ENCODE assay signal across 10 cellular contexts in the genomic region with DNA sequence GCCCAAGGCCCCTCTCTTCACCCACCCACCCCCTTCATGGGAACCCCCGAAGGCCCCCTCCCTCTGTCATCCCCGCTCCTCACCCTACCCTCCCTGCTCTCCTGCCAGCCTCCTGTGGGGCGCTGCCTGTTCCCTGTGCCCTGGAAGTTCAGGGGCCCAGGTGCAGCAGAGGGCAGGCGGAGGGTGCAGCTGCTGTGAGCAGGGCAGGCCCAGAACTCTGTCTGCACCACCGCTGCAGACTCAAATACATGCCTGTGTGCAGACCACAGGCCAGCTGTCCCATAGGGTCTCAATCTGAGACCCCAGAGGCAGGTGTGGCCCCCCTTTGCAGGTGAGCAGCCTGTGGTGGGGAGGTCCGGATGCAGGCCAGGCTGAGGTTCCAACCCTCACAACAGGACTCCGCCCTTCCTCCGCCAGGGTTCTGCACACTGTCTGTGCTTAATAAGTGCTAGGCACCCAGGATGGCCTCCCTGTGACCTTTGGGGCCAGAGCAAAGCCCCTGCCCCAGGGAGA.
A peak's percentile ranks its signal among the peaks of the same experiment; 100 is the strongest.
DNase-seq lines count a peak whose midpoint lies in the region; ATAC-seq lines count a peak whose summit lies in the region.
"Had no signal": no experiment of that assay in that cellular context is flagged by ENCODE, and none has a peak within 500 bp of the region (broad histone marks: within the 10 kb centered on the region; RNA-seq: fewer than 3 reads in every experiment).

No MANE protein-coding gene starts in this region.

- no peaks in the 10 kb centered on the region for H3K9me3 Mint-ChIP-seq in CD8-positive, alpha-beta memory T cell
- H3K9me3 Mint-ChIP-seq in T-helper 2 cell treated with Interferon-gamma antibody and Interleukin-4, amounts not matched to agents 5 μg/mL and 100 μg/mL, for 36 hours, result no peaks in the 10 kb centered on the region
- no peaks in the 10 kb centered on the region for H3K9me3 Mint-ChIP-seq in effector memory CD8-positive, alpha-beta T cell

- H3K23ac ChIP-seq in neuronal stem cell (ENCODE audit: low read depth, low read length, poor library complexity), result peak overlapping the region; percentile 44

- peak overlapping the region; percentile 49 for H2BK120ac ChIP-seq in neuronal stem cell (ENCODE audit: low read depth, low read length)

- no CpG with 5 or more reads among the region's 8 CpGs for WGBS in neuronal stem cell (ENCODE audit: extremely low coverage in 2 of 2, insufficient read length in 2 of 2, insufficient replicate concordance in 1 of 2), 2 donors

- peak overlapping the region; percentile 70 for H4K91ac ChIP-seq in neuronal stem cell (ENCODE audit: low read depth, low read length, poor library complexity)

- H4K8ac ChIP-seq in neuronal stem cell (ENCODE audit: low read depth, low read length), result peak overlapping the region; percentile 89

- peak overlapping the region; percentile 98 for H2AK5ac ChIP-seq in neuronal stem cell (ENCODE audit: low read depth, low read length)

- H3K4me2 ChIP-seq in neuronal stem cell (ENCODE audit: insufficient read depth, low read length, poor library complexity, severe bottlenecking), result no peak overlapping the region

- peak overlapping the region; percentile 89 for H2AFZ ChIP-seq in neuronal stem cell (ENCODE audit: low read length)

- no peaks in the 10 kb centered on the region for H3K9me3 ChIP-seq in CD8-positive, alpha-beta memory T cell (ENCODE audit: low read length)
- H3K9me3 ChIP-seq in neuronal stem cell (replicated peaks in 1 of 2; ENCODE audit: control insufficient read depth in 2 of 2, insufficient read depth in 1 of 2, low read depth in 1 of 2, low read length in 2 of 2), result peaks cover 0 to 2% of the 10 kb centered on the region in 2 donors

- H3K18ac ChIP-seq in neuronal stem cell (ENCODE audit: low read length), result no peak overlapping the region

- peak overlapping the region; percentile 90 for H2BK15ac ChIP-seq in neuronal stem cell (ENCODE audit: low read length)

- peak overlapping the region; percentile 62 for H2BK5ac ChIP-seq in neuronal stem cell (ENCODE audit: low read length)

- peak overlapping the region; percentile 47 to 81 (median 74) for H3K4me3 Mint-ChIP-seq in CD8-positive, alpha-beta memory T cell
- peak overlapping the region; percentile 65 for H3K4me3 Mint-ChIP-seq in T-helper 2 cell treated with Interferon-gamma antibody and Interleukin-4, amounts not matched to agents 5 μg/mL and 100 μg/mL, for 36 hours
- H3K4me3 Mint-ChIP-seq in effector memory CD8-positive, alpha-beta T cell, result peak overlapping the region; percentile 64 to 79

- peaks cover 16 to 46% (median 26%) of the 10 kb centered on the region in 3 donors for H3K4me1 Mint-ChIP-seq in CD8-positive, alpha-beta memory T cell
- H3K4me1 Mint-ChIP-seq in T-helper 2 cell treated with Interferon-gamma antibody and Interleukin-4, amounts not matched to agents 5 μg/mL and 100 μg/mL, for 36 hours (ENCODE audit: low read depth), result peaks cover 4% of the 10 kb centered on the region
- H3K4me1 Mint-ChIP-seq in effector memory CD8-positive, alpha-beta T cell (ENCODE audit: low read depth in 2 of 2), result peaks cover 17 to 23% of the 10 kb centered on the region in 2 donors

- POLR2A ChIA-PET in CD8-positive, alpha-beta memory T cell (lab: Charles Lee), result no interaction called here

- H3K4me3 ChIP-seq in CD8-positive, alpha-beta memory T cell (ENCODE audit: low read length), result peak overlapping the region; percentile 59
- H3K4me3 ChIP-seq in neuronal stem cell (ENCODE audit: low read length in 2 of 2), result no peak overlapping the region

- no peaks in the 10 kb centered on the region for H3K36me3 ChIP-seq in CD8-positive, alpha-beta memory T cell (ENCODE audit: insufficient read depth, low read length)
- H3K36me3 ChIP-seq in neuronal stem cell (replicated peaks in 1 of 2; ENCODE audit: control insufficient read depth in 2 of 2, insufficient read depth in 2 of 2, low read length in 2 of 2), result no peaks in the 10 kb centered on the region

- no peak overlapping the region for H3K27ac ChIP-seq in CD8-positive, alpha-beta memory T cell (ENCODE audit: low read depth, low read length)
- no peak overlapping the region for H3K27ac ChIP-seq in neuronal stem cell (replicated peaks; ENCODE audit: low read length)

- peak overlapping the region; percentile 71 for H3K14ac ChIP-seq in neuronal stem cell (ENCODE audit: low read length)

- H3K27ac Mint-ChIP-seq in CD8-positive, alpha-beta memory T cell, result peak overlapping the region; percentile 56 to 89 (median 88)
- peak overlapping the region; percentile 60 for H3K27ac Mint-ChIP-seq in T-helper 2 cell treated with Interferon-gamma antibody and Interleukin-4, amounts not matched to agents 5 μg/mL and 100 μg/mL, for 36 hours
- H3K27ac Mint-ChIP-seq in effector memory CD8-positive, alpha-beta T cell, result peak overlapping the region; percentile 78 to 87

- peak; percentile 75 for ATAC-seq in effector memory CD8-positive, alpha-beta T cell (replicated peaks)
- no peak for ATAC-seq in GM21367 (IDR thresholded peaks at IDR 0.05; ENCODE audit: unreplicated experiment)

- H2BK12ac ChIP-seq in neuronal stem cell (ENCODE audit: low read length), result peak overlapping the region; percentile 87

- DNase-seq in CD8-positive, alpha-beta memory T cell, result peak in 4 of 5 donors; percentile 6 to 56 (median 28)
- no peak for DNase-seq in T-helper 2 cell treated with Interferon-gamma antibody and Interleukin-4, amounts not matched to agents 5 μg/mL and 100 μg/mL, for 36 hours (ENCODE audit: low spot score)
- DNase-seq in effector memory CD8-positive, alpha-beta T cell, result peak in 2 of 3 experiments; percentile 21 to 23
- DNase-seq in neuronal stem cell (ENCODE audit: low spot score) (no peak), NCI-H446 (lab: John Stamatoyannopoulos, UW) (no peak), HPDE6-E6E7 (ENCODE audit: extremely low spot score) (no peak), globus pallidus (ENCODE audit: low spot score) (no peak)
- DNase-seq: DMS 273 treated with DMSO at 0.1 percent for 48 hours, SHP77 had no signal

- H3K27me3 ChIP-seq in CD8-positive, alpha-beta memory T cell (ENCODE audit: insufficient read depth, low read length, poor library complexity, severe bottlenecking), result no peaks in the 10 kb centered on the region
- no peaks in the 10 kb centered on the region for H3K27me3 ChIP-seq in neuronal stem cell (ENCODE audit: control insufficient read depth in 3 of 3, insufficient read depth in 3 of 3, low read depth in 1 of 3, low read length in 3 of 3)

- H3K4me1 ChIP-seq in CD8-positive, alpha-beta memory T cell (ENCODE audit: insufficient read depth, low read length), result peaks cover 36% of the 10 kb centered on the region
- H3K4me1 ChIP-seq in neuronal stem cell (ENCODE audit: control insufficient read depth in 2 of 2, insufficient read depth in 1 of 2, low read depth in 1 of 2, low read length in 2 of 2), result peaks cover 13 to 27% of the 10 kb centered on the region in 2 donors

- H3K9ac ChIP-seq in neuronal stem cell (ENCODE audit: low read depth, low read length, poor library complexity), result no peak overlapping the region

- peak overlapping the region; percentile 89 for H3K4ac ChIP-seq in neuronal stem cell (ENCODE audit: low read length)

- H3K79me1 ChIP-seq in neuronal stem cell (ENCODE audit: low read depth, low read length), result no peaks in the 10 kb centered on the region

- CTCF ChIA-PET in CD8-positive, alpha-beta memory T cell (lab: Charles Lee), result interaction anchor here (1.5 to 1.9 kb wide), 2 partner anchors 122 to 123 kb away, joined by 3 to 7 read pairs; no protein-coding TSS in a partner anchor

- H3K36me3 Mint-ChIP-seq in CD8-positive, alpha-beta memory T cell, result no peaks in the 10 kb centered on the region
- no peaks in the 10 kb centered on the region for H3K36me3 Mint-ChIP-seq in T-helper 2 cell treated with Interferon-gamma antibody and Interleukin-4, amounts not matched to agents 5 μg/mL and 100 μg/mL, for 36 hours (ENCODE audit: low read depth)
- H3K36me3 Mint-ChIP-seq in effector memory CD8-positive, alpha-beta T cell (ENCODE audit: insufficient read depth), result no peaks in the 10 kb centered on the region

- no peaks in the 10 kb centered on the region for H3K27me3 Mint-ChIP-seq in CD8-positive, alpha-beta memory T cell
- peaks cover 6% of the 10 kb centered on the region for H3K27me3 Mint-ChIP-seq in T-helper 2 cell treated with Interferon-gamma antibody and Interleukin-4, amounts not matched to agents 5 μg/mL and 100 μg/mL, for 36 hours (ENCODE audit: low read depth)
- H3K27me3 Mint-ChIP-seq in effector memory CD8-positive, alpha-beta T cell, result no peaks in the 10 kb centered on the region

Comparison
In these comparisons a context has a peak if more than half of its experiments do, and no peak if none do; other contexts are left out.
1. DNase-seq: peak in CD8-positive, alpha-beta memory T cell (4 of 5) and effector memory CD8-positive, alpha-beta T cell (2 of 3); none in T-helper 2 cell treated with Interferon-gamma antibody and Interleukin-4, amounts not matched to agents 5 μg/mL and 100 μg/mL, for 36 hours (single experiment), neuronal stem cell (single experiment), NCI-H446 (0 of 2), HPDE6-E6E7 (single experiment) and globus pallidus (single experiment).
2. Peak in every context shown above with its lines, with median percentiles within 50 percentile points of each other: H3K27ac Mint-ChIP-seq and H3K4me3 Mint-ChIP-seq.